ENCODE assay signal across 14 cellular contexts in genomic region chr10:95350212-95350829, GRCh38. TPM values are rescaled to one million over a fixed set of nuclear protein-coding genes. Genes with fewer than 3 reads are reported as not detected.
DNase-seq lines count a peak whose midpoint lies in the region; ATAC-seq and TF ChIP-seq lines count a peak whose summit lies in the region.
"Had no signal": no experiment of that assay in that cellular context is flagged by ENCODE, and none has a peak within 500 bp of the region (broad histone marks: within the 10 kb centered on the region; RNA-seq: fewer than 3 reads in every experiment).

No MANE protein-coding gene starts in this region.

- DNase-seq in NOMO-1 treated with DMSO at 0.1 percent for 48 hours (lab: John Stamatoyannopoulos, UW; ENCODE audit: unreplicated experiment) (peak; percentile 73), esophagus squamous epithelium (lab: John Stamatoyannopoulos, UW) (no peak), lower lobe of right lung (no peak), uterus (peak in 1 of 2 donors; percentile 63), erythroblast (lab: John Stamatoyannopoulos, UW) (no peak)
- no peak for DNase-seq in activated CD4-positive, CD25-positive, alpha-beta regulatory T cell (lab: John Stamatoyannopoulos, UW)
- DNase-seq: activated naive CD8-positive, alpha-beta T cell treated with anti-CD3 and anti-CD28 coated beads for 36 hours; mesendoderm; NCI-H1092 treated with DMSO at 0.1 percent for 48 hours; stimulated activated CD4-positive, alpha-beta T cell treated with anti-CD3 and anti-CD28 coated beads, Interleukin-4, amount 100 ng/mL, for 1 hour; stimulated activated naive B cell treated with anti-CD40 and anti-IgM and Interleukin-4, amounts not matched to agents 10 μg/mL and 1 μg/mL and 100 μg/mL, for 72 hours had no signal

- TF ChIP-seq CTCF in esophagus squamous epithelium (IDR thresholded peaks at IDR 0.05): no peak
- TF ChIP-seq CTCF in lower lobe of right lung (IDR thresholded peaks at IDR 0.05): no peak
- peak in 1 of 4 experiments; percentile 5 for TF ChIP-seq CTCF in uterus (IDR thresholded peaks at IDR 0.05)

- H3K36me3 ChIP-seq in esophagus squamous epithelium: peaks cover 0 to 9% (median 0%) of the 10 kb centered on the region in 3 donors
- H3K36me3 ChIP-seq in lower lobe of right lung: peaks cover 18% of the 10 kb centered on the region
- H3K36me3 ChIP-seq in uterus: no peaks in the 10 kb centered on the region
- H3K36me3 ChIP-seq: SJSA1 had no signal

- H3K4me3 ChIP-seq in esophagus squamous epithelium (no peak overlapping the region), lower lobe of right lung (no peak overlapping the region), uterus (no peak overlapping the region)
- H3K4me3 ChIP-seq: SJSA1 had no signal

- no peaks in the 10 kb centered on the region for H3K9me3 ChIP-seq in esophagus squamous epithelium
- no peaks in the 10 kb centered on the region for H3K9me3 ChIP-seq in lower lobe of right lung
- H3K9me3 ChIP-seq in uterus: no peaks in the 10 kb centered on the region
- H3K9me3 ChIP-seq: SJSA1 had no signal

- H3K27ac ChIP-seq in esophagus squamous epithelium: peak overlapping the region; percentile 21 to 89 (median 78)
- H3K27ac ChIP-seq in lower lobe of right lung: peak overlapping the region; percentile 66
- peak overlapping the region; percentile 59 to 69 for H3K27ac ChIP-seq in uterus
- H3K27ac ChIP-seq: SJSA1, VCaP had no signal

- ATAC-seq in lower lobe of right lung: peak; percentile 81 to 84
- no peak for ATAC-seq in GM19395 (IDR thresholded peaks at IDR 0.05; ENCODE audit: unreplicated experiment)
- ATAC-seq: stimulated activated naive B cell treated with anti-CD40 and anti-IgM and Interleukin-4, amounts not matched to agents 10 μg/mL and 1 μg/mL and 100 μg/mL, for 72 hours had no signal

- no peaks in the 10 kb centered on the region for H3K27me3 ChIP-seq in esophagus squamous epithelium
- H3K27me3 ChIP-seq in lower lobe of right lung (ENCODE audit: low read depth): no peaks in the 10 kb centered on the region
- no peaks in the 10 kb centered on the region for H3K27me3 ChIP-seq in uterus
- H3K27me3 ChIP-seq: SJSA1 had no signal

- 38 to 45% methylated on average over 6 of the region's 6 CpGs for whole genome bisulfite sequencing in esophagus squamous epithelium, 2 donors

- intact Hi-C loops in esophagus squamous epithelium (cut with DNase I) (no loop called here), lower lobe of right lung (cut with DNase I) (no loop called here), uterus (cut with DNase I; ENCODE audit: low total_unique reads) (no loop called here)

- TF ChIP-seq POLR2A in esophagus squamous epithelium (IDR thresholded peaks at IDR 0.05) (no peak), uterus (IDR thresholded peaks at IDR 0.05) (no peak), erythroblast (IDR thresholded peaks at IDR 0.05; ENCODE audit: low read length) (no peak)

- H3K4me1 ChIP-seq in esophagus squamous epithelium (peaks cover 6 to 61% (median 23%) of the 10 kb centered on the region in 3 donors), lower lobe of right lung (peaks cover 19% of the 10 kb centered on the region), uterus (peaks cover 0 to 4% of the 10 kb centered on the region in 2 donors)

RNA-seq across cellular contexts. Expression of gene PDLIM1, which starts 59.5 kb away (rescaled TPM):
- total RNA-seq in esophagus squamous epithelium (100 to 1,000 TPM in 1 of 4 donors, 10 to 100 TPM in 3; 59.5 to 142 (median 79.2) TPM), lower lobe of right lung (178 TPM), uterus (100 to 1,000 TPM in 2 of 4 donors, 10 to 100 TPM in 2; 14.0 to 192 (median 86.7) TPM)
